8 cellular contexts compared by ENCODE assay signal in the genomic region with DNA sequence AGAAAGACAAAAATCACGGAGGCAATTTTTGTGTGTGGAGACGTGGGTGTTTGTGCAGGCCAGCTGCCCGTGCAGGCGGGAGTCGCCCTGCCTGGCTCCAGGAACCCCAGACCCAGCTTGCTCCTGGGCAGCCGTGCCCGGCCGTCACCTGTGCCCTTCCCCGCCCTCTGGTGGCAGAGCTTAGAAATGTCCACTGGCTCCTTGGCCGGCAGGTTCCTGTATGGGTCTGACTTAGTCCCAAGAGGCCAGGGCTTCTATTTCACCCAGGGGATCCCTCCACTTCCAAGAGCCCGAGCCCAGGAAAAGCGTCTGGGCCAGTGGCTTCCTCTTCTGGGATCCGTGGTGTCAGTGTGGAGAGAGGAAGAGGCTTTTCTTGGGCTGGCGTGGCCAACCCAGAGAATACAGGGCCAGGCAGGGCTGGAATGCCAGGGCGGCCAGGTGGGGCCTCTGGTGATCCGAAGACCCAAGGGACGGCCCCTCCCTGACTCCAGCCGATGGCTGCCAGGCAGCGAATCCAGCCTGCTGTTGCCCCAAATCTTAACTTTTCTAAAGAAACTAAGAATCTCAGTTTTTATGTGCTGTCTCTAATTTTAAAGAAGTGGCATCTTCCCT.
DNase-seq lines count a peak whose midpoint lies in the region; TF ChIP-seq lines count a peak whose summit lies in the region.

No MANE protein-coding gene starts in this region.

- no peak overlapping the region for H2BK5ac ChIP-seq in mesenchymal stem cell (ENCODE audit: low read depth, low read length, poor library complexity, severe bottlenecking)

- no peak overlapping the region for H2BK120ac ChIP-seq in mesenchymal stem cell (ENCODE audit: low read depth, low read length)

- H3K4me3 ChIP-seq in A673 (ENCODE audit: low read depth, low read length, poor library complexity, severe bottlenecking): no peak overlapping the region
- H3K4me3 ChIP-seq in GM12864 (ENCODE audit: low read depth, low read length): no peak overlapping the region
- no peak overlapping the region for H3K4me3 ChIP-seq in suprapubic skin
- no peak overlapping the region for H3K4me3 ChIP-seq in mesenchymal stem cell (ENCODE audit: insufficient read depth in 1 of 2, low read depth in 1 of 2, low read length in 2 of 2)

- TF ChIP-seq CTCF in A673 (conservative IDR thresholded peaks at IDR 0.05; ENCODE audit: low read depth, low read length): peak; percentile 47
- peak; percentile 68 for TF ChIP-seq CTCF in GM12864 (IDR thresholded peaks at IDR 0.05; ENCODE audit: low read depth, low read length, missing control alignments)
- peak; percentile 80 for TF ChIP-seq CTCF in VCaP (conservative IDR thresholded peaks at IDR 0.05)
- peak in 1 of 2 donors; percentile 25 for TF ChIP-seq CTCF in suprapubic skin (IDR thresholded peaks at IDR 0.05)

- DNase-seq in A673 (ENCODE audit: low spot score): peak; percentile 8
- no peak for DNase-seq in GM12864 (ENCODE audit: low read depth)
- DNase-seq in HK-2 (ENCODE audit: unreplicated experiment): peak; percentile 62
- DNase-seq in inferior parietal cortex (ENCODE audit: extremely low spot score): peak; percentile 48
- no peak for DNase-seq in suprapubic skin (ENCODE audit: low spot score in 2 of 2)
- DNase-seq in mesenchymal stem cell: no peak
- DNase-seq in stimulated activated naive CD4-positive, alpha-beta T cell (lab: John Stamatoyannopoulos, UW): no peak

- intact Hi-C loops in A673 (cut with micrococcal nuclease; ENCODE audit: unreplicated experiment): no loop called here

- BruUV-seq in A673 (replicated peaks; lab: Mats Ljungman, UMichigan): no TSS peak

- H2AFZ ChIP-seq in mesenchymal stem cell (ENCODE audit: low read depth, low read length): no peak overlapping the region

- no peak overlapping the region for H3K14ac ChIP-seq in mesenchymal stem cell (ENCODE audit: low read length in 2 of 2)

- H3K27ac ChIP-seq in A673 (ENCODE audit: low read depth, low read length, poor library complexity, severe bottlenecking) (no peak overlapping the region), VCaP (no peak overlapping the region), suprapubic skin (peak overlapping the region; percentile 5), mesenchymal stem cell (ENCODE audit: low read length, poor library complexity, severe bottlenecking) (no peak overlapping the region)

- no peak overlapping the region for H3K9ac ChIP-seq in mesenchymal stem cell (ENCODE audit: low read length)

- no peak overlapping the region for H2AK5ac ChIP-seq in mesenchymal stem cell (ENCODE audit: low read length, severe bottlenecking)

- WGBS in suprapubic skin: 33% methylated on average over 10 of the region's 19 CpGs
- WGBS in mesenchymal stem cell: 44% methylated on average over 19 of the region's 19 CpGs

- H3K27me3 ChIP-seq in A673 (replicated peaks; ENCODE audit: insufficient read depth, low read depth, low read length, poor library complexity): no peaks in the 10 kb centered on the region
- no peaks in the 10 kb centered on the region for H3K27me3 ChIP-seq in suprapubic skin
- no peaks in the 10 kb centered on the region for H3K27me3 ChIP-seq in mesenchymal stem cell (ENCODE audit: control insufficient read depth in 1 of 2, insufficient read depth in 1 of 2, low read length in 2 of 2)

- no peaks in the 10 kb centered on the region for H3K79me1 ChIP-seq in mesenchymal stem cell (replicated peaks; ENCODE audit: low read length, poor library complexity, severe bottlenecking)

- TF ChIP-seq EP300 in suprapubic skin (IDR thresholded peaks at IDR 0.05): no peak

- no peak overlapping the region for H2BK15ac ChIP-seq in mesenchymal stem cell (ENCODE audit: low read depth, poor library complexity, severe bottlenecking)

- no peaks in the 10 kb centered on the region for H3K4me1 ChIP-seq in A673 (ENCODE audit: insufficient read depth, low read length, poor library complexity, severe bottlenecking)
- H3K4me1 ChIP-seq in suprapubic skin: peaks cover 6% of the 10 kb centered on the region
- H3K4me1 ChIP-seq in mesenchymal stem cell (ENCODE audit: control insufficient read depth, insufficient read depth, low read depth, low read length): no peaks in the 10 kb centered on the region

- H3K36me3 ChIP-seq in A673 (ENCODE audit: insufficient read depth, low read length, poor library complexity, severe bottlenecking): no peaks in the 10 kb centered on the region
- H3K36me3 ChIP-seq in suprapubic skin: no peaks in the 10 kb centered on the region
- H3K36me3 ChIP-seq in mesenchymal stem cell (ENCODE audit: control insufficient read depth in 1 of 2, insufficient read depth in 2 of 2, low read depth in 1 of 2, low read length in 2 of 2): no peaks in the 10 kb centered on the region

- no peak overlapping the region for H4K91ac ChIP-seq in mesenchymal stem cell (ENCODE audit: low read length)

- no peak overlapping the region for H3K23ac ChIP-seq in mesenchymal stem cell (ENCODE audit: low read length in 2 of 2)

- CTCF ChIA-PET in A673 (lab: Charles Lee): no interaction called here

- no peak overlapping the region for H2BK12ac ChIP-seq in mesenchymal stem cell (ENCODE audit: low read length in 2 of 2)

- H3K18ac ChIP-seq in mesenchymal stem cell (ENCODE audit: low read depth in 1 of 2, low read length in 2 of 2): no peak overlapping the region

- no peak for TF ChIP-seq POLR2A in suprapubic skin (IDR thresholded peaks at IDR 0.05)

- no peak overlapping the region for H4K8ac ChIP-seq in mesenchymal stem cell (ENCODE audit: low read length)

- POLR2A ChIA-PET in A673 (lab: Charles Lee; ENCODE audit: low non-redundant PET): no interaction called here

- no peaks in the 10 kb centered on the region for H3K9me3 ChIP-seq in A673 (ENCODE audit: low read depth, low read length, poor library complexity, severe bottlenecking)
- H3K9me3 ChIP-seq in suprapubic skin: no peaks in the 10 kb centered on the region
- no peaks in the 10 kb centered on the region for H3K9me3 ChIP-seq in mesenchymal stem cell (ENCODE audit: control insufficient read depth, low read length)

- H3K4me2 ChIP-seq in mesenchymal stem cell (ENCODE audit: low read length, poor library complexity, severe bottlenecking): no peak overlapping the region

- no peak overlapping the region for H3K4ac ChIP-seq in mesenchymal stem cell (ENCODE audit: low read depth in 1 of 2, low read length in 2 of 2)

Comparison
In these comparisons a context has a peak if more than half of its experiments do, and no peak if none do; other contexts are left out.
1. DNase-seq: peak in A673 (single experiment), HK-2 (single experiment) and inferior parietal cortex (single experiment); none in GM12864 (single experiment), suprapubic skin (0 of 2), mesenchymal stem cell (single experiment) and stimulated activated naive CD4-positive, alpha-beta T cell (0 of 6).